ENCODE assay signal across 1 cellular context in genomic region chr20:62816031-62816878, GRCh38.
TF ChIP-seq lines count a peak whose summit lies in the region.

No MANE protein-coding gene starts in this region.

TF ChIP-seq in HepG2, 621 proteins besides CTCF, POLR2A, EP300 and RAD21 (continued from another document and continues in another):
- TF ChIP-seq ZNF362 (CRISPR knock-in tag; IDR thresholded peaks at IDR 0.05; ENCODE audit: borderline replicate concordance): no peak
- TF ChIP-seq SRSF4 (IDR thresholded peaks at IDR 0.05; ENCODE audit: low read depth, low read length, poor library complexity, severe bottlenecking): no peak
- peak; percentile 21; the same call in 1 of the 2 replicates for TF ChIP-seq ZNF768 (CRISPR knock-in tag; IDR thresholded peaks at IDR 0.05)
- TF ChIP-seq ZNF101 (CRISPR knock-in tag; IDR thresholded peaks at IDR 0.05; ENCODE audit: borderline replicate concordance, low read depth): no peak
- TF ChIP-seq PREB (CRISPR knock-in tag; IDR thresholded peaks at IDR 0.05): no peak
- TF ChIP-seq IRX3 (CRISPR knock-in tag; IDR thresholded peaks at IDR 0.05; ENCODE audit: borderline replicate concordance, low read depth): no peak
- no peak for TF ChIP-seq FOSL1 (CRISPR knock-in tag; IDR thresholded peaks at IDR 0.05; ENCODE audit: borderline replicate concordance)
- no peak for TF ChIP-seq SUZ12 (IDR thresholded peaks at IDR 0.05; ENCODE audit: low read depth, low read length)
- TF ChIP-seq ELF3 (CRISPR knock-in tag; IDR thresholded peaks at IDR 0.05): no peak
- no peak for TF ChIP-seq TP53 (CRISPR knock-in tag; conservative IDR thresholded peaks at IDR 0.05)
- TF ChIP-seq DMAP1 (CRISPR knock-in tag; IDR thresholded peaks at IDR 0.05): no peak; the same call in 1 of the 2 replicates
- TF ChIP-seq ZNF367 (CRISPR knock-in tag; IDR thresholded peaks at IDR 0.05; ENCODE audit: borderline replicate concordance): no peak
- TF ChIP-seq SRY (CRISPR knock-in tag; IDR thresholded peaks at IDR 0.05): no peak
- no peak for TF ChIP-seq EHMT2 (IDR thresholded peaks at IDR 0.05; ENCODE audit: borderline replicate concordance, low read depth, low read length)
- TF ChIP-seq AGO2 (optimal IDR thresholded peaks at IDR 0.05; ENCODE audit: low read depth, low read length): peak; percentile 92
- no peak for TF ChIP-seq SPEN (CRISPR knock-in tag; IDR thresholded peaks at IDR 0.05; ENCODE audit: low read depth)
- no peak for TF ChIP-seq ZSCAN9 (CRISPR knock-in tag; IDR thresholded peaks at IDR 0.05; ENCODE audit: borderline replicate concordance)
- TF ChIP-seq KMT2A (CRISPR knock-in tag; IDR thresholded peaks at IDR 0.05): no peak
- TF ChIP-seq IKZF4 (CRISPR knock-in tag; IDR thresholded peaks at IDR 0.05; ENCODE audit: borderline replicate concordance, low read depth, not compliant biosample characterization): no peak
- no peak for TF ChIP-seq NFKBIZ (CRISPR knock-in tag; IDR thresholded peaks at IDR 0.05)
- TF ChIP-seq PCBP1 (IDR thresholded peaks at IDR 0.05; ENCODE audit: borderline replicate concordance, low read depth, low read length): 0 out of 2 replicates have a peak, but pooled peaks have one; percentile 21
- no peak for TF ChIP-seq MTF2 (CRISPR knock-in tag; IDR thresholded peaks at IDR 0.05; ENCODE audit: borderline replicate concordance)
- no peak for TF ChIP-seq GATA4 (IDR thresholded peaks at IDR 0.05; ENCODE audit: borderline replicate concordance, low read depth)
- TF ChIP-seq ZNF660 (CRISPR knock-in tag; IDR thresholded peaks at IDR 0.05; ENCODE audit: borderline replicate concordance, low read depth): no peak
- TF ChIP-seq ZNF468 (CRISPR knock-in tag; IDR thresholded peaks at IDR 0.05): no peak
- TF ChIP-seq ZBTB49 (CRISPR knock-in tag; IDR thresholded peaks at IDR 0.05; ENCODE audit: borderline replicate concordance): no peak
- TF ChIP-seq SIN3A (IDR thresholded peaks at IDR 0.05; ENCODE audit: borderline replicate concordance, low read depth, low read length): peak; percentile 48; the same call in 1 of the 2 replicates
- peak; percentile 67; the same call in 1 of the 2 replicates for TF ChIP-seq ZNF547 (CRISPR knock-in tag; IDR thresholded peaks at IDR 0.05)
- TF ChIP-seq HNRNPLL (IDR thresholded peaks at IDR 0.05; ENCODE audit: low read depth, low read length, poor library complexity, severe bottlenecking): peak; percentile 12
- TF ChIP-seq RNF219 (CRISPR knock-in tag; IDR thresholded peaks at IDR 0.05): no peak
- TF ChIP-seq ZNF292 (CRISPR knock-in tag; IDR thresholded peaks at IDR 0.05; ENCODE audit: borderline replicate concordance, low read depth): no peak
- TF ChIP-seq ZNF513 (CRISPR knock-in tag; conservative IDR thresholded peaks at IDR 0.05): no peak
- TF ChIP-seq ZNF710 (CRISPR knock-in tag; IDR thresholded peaks at IDR 0.05; ENCODE audit: borderline replicate concordance): 0 out of 2 replicates have a peak, but pooled peaks have one; percentile 10
- TF ChIP-seq ZNF33B (CRISPR knock-in tag; IDR thresholded peaks at IDR 0.05): no peak; the same call in 1 of the 2 replicates
- TF ChIP-seq CEBPG (CRISPR knock-in tag; IDR thresholded peaks at IDR 0.05): no peak
- TF ChIP-seq BRCA1 (CRISPR knock-in tag; IDR thresholded peaks at IDR 0.05): no peak
- TF ChIP-seq E2F1 (CRISPR knock-in tag; IDR thresholded peaks at IDR 0.05): no peak
- no peak for TF ChIP-seq FOXA1 (IDR thresholded peaks at IDR 0.05)
- no peak for TF ChIP-seq FOXA1 (CRISPR knock-in tag; IDR thresholded peaks at IDR 0.05)
- peak; percentile 47 for TF ChIP-seq RBM39 (IDR thresholded peaks at IDR 0.05; ENCODE audit: low read depth, low read length, poor library complexity, severe bottlenecking)
- no peak for TF ChIP-seq CC2D1A (CRISPR knock-in tag; IDR thresholded peaks at IDR 0.05)
- no peak for TF ChIP-seq FOXA3 (CRISPR knock-in tag; IDR thresholded peaks at IDR 0.05)
- TF ChIP-seq RXRA (CRISPR knock-in tag; IDR thresholded peaks at IDR 0.05): peak; percentile 16
- peak; percentile 57; the same call in 1 of the 2 replicates for TF ChIP-seq ZC3H13 (CRISPR knock-in tag; IDR thresholded peaks at IDR 0.05)
- TF ChIP-seq MTA1 (CRISPR knock-in tag; IDR thresholded peaks at IDR 0.05; ENCODE audit: borderline replicate concordance): no peak
- no peak for TF ChIP-seq THAP11 (CRISPR knock-in tag; IDR thresholded peaks at IDR 0.05)
- no peak for TF ChIP-seq ZNF17 (CRISPR knock-in tag; IDR thresholded peaks at IDR 0.05)
- TF ChIP-seq PTBP1 (IDR thresholded peaks at IDR 0.05; ENCODE audit: low read depth, low read length, poor library complexity, severe bottlenecking): peak; percentile 26
- no peak for TF ChIP-seq REPIN1 (CRISPR knock-in tag; IDR thresholded peaks at IDR 0.05; ENCODE audit: borderline replicate concordance, low read depth)
- no peak for TF ChIP-seq ZNF446 (CRISPR knock-in tag; IDR thresholded peaks at IDR 0.05)
- TF ChIP-seq ZBTB21 (CRISPR knock-in tag; IDR thresholded peaks at IDR 0.05): no peak
- TF ChIP-seq KDM5B (CRISPR knock-in tag; IDR thresholded peaks at IDR 0.05; ENCODE audit: borderline replicate concordance): no peak
- no peak for TF ChIP-seq ZNF225 (CRISPR knock-in tag; IDR thresholded peaks at IDR 0.05)
- no peak for TF ChIP-seq ZNF570 (CRISPR knock-in tag; IDR thresholded peaks at IDR 0.05; ENCODE audit: borderline replicate concordance)
- no peak for TF ChIP-seq SRF (IDR thresholded peaks at IDR 0.05; ENCODE audit: low read depth, low read length)
- peak; percentile 48; the same call in 1 of the 2 replicates for TF ChIP-seq MYPOP (CRISPR knock-in tag; IDR thresholded peaks at IDR 0.05)
- TF ChIP-seq IRF9 (CRISPR knock-in tag; IDR thresholded peaks at IDR 0.05; ENCODE audit: borderline replicate concordance): no peak
- TF ChIP-seq IRF2 (CRISPR knock-in tag; IDR thresholded peaks at IDR 0.05): no peak
- TF ChIP-seq ZNF264 (CRISPR knock-in tag; IDR thresholded peaks at IDR 0.05): no peak
- no peak for TF ChIP-seq SP1 (IDR thresholded peaks at IDR 0.05)
- no peak for TF ChIP-seq SP1 (CRISPR knock-in tag; IDR thresholded peaks at IDR 0.05)
- TF ChIP-seq ATF7 (IDR thresholded peaks at IDR 0.05): no peak
- no peak for TF ChIP-seq ATF7 (CRISPR knock-in tag; IDR thresholded peaks at IDR 0.05)
